In genomic region chr6:158185729-158186456, GRCh38 we compare ENCODE assay signal across 18 cellular contexts. TPM values are rescaled to one million over a fixed set of nuclear protein-coding genes. Genes with fewer than 3 reads are reported as not detected.
DNase-seq lines count a peak whose midpoint lies in the region; ATAC-seq and TF ChIP-seq lines count a peak whose summit lies in the region.
"Had no signal": no experiment of that assay in that cellular context is flagged by ENCODE, and none has a peak within 500 bp of the region (broad histone marks: within the 10 kb centered on the region; RNA-seq: fewer than 3 reads in every experiment).

No MANE protein-coding gene starts in this region.

- DNase-seq in AG04449 (ENCODE audit: low read depth, low spot score) (peak; percentile 75), H4 (ENCODE audit: low spot score) (peak; percentile 34), foreskin fibroblast (peak; percentile 18 to 59), KBM-7 (no peak)
- no peak for DNase-seq in activated naive CD8-positive, alpha-beta T cell treated with anti-CD3 and anti-CD28 coated beads, Interleukin-2, amount 50 U/mL, for 24 hours
- no peak for DNase-seq in effector memory CD8-positive, alpha-beta T cell
- DNase-seq: C1 segment of cervical spinal cord; dermis blood vessel endothelial cell; kidney; NCI-H1092 treated with DMSO at 0.1 percent for 48 hours; NCI-H345; Peyer's patch; stimulated activated CD4-positive, alpha-beta T cell treated with anti-CD3 and anti-CD28 coated beads, Interleukin-2, amount 100 ng/mL, for 48 hours had no signal

- ATAC-seq in activated naive CD8-positive, alpha-beta T cell treated with anti-CD3 and anti-CD28 coated beads, Interleukin-2, amount 50 U/mL, for 24 hours, result peak; percentile 89
- ATAC-seq in GM21619 (IDR thresholded peaks at IDR 0.05; ENCODE audit: unreplicated experiment) (no peak), GM21825 (IDR thresholded peaks at IDR 0.05; ENCODE audit: unreplicated experiment) (no peak)
- ATAC-seq in effector memory CD8-positive, alpha-beta T cell (replicated peaks), result no peak

- H3K27me3 Mint-ChIP-seq in activated naive CD8-positive, alpha-beta T cell treated with anti-CD3 and anti-CD28 coated beads, Interleukin-2, amount 50 U/mL, for 24 hours, result no peaks in the 10 kb centered on the region
- no peaks in the 10 kb centered on the region for H3K27me3 Mint-ChIP-seq in effector memory CD8-positive, alpha-beta T cell
- H3K27me3 Mint-ChIP-seq: activated naive CD4-positive, alpha-beta T cell treated with anti-CD3 and anti-CD28 coated beads, Interleukin-2, amount 50 U/mL, for 24 hours had no signal

- no peak overlapping the region for H3K4me3 Mint-ChIP-seq in activated naive CD8-positive, alpha-beta T cell treated with anti-CD3 and anti-CD28 coated beads, Interleukin-2, amount 50 U/mL, for 24 hours
- no peak overlapping the region for H3K4me3 Mint-ChIP-seq in effector memory CD8-positive, alpha-beta T cell
- H3K4me3 Mint-ChIP-seq: activated naive CD4-positive, alpha-beta T cell treated with anti-CD3 and anti-CD28 coated beads, Interleukin-2, amount 50 U/mL, for 24 hours; T-helper 2 cell treated with Interferon-gamma antibody and Interleukin-4, amounts not matched to agents 5 μg/mL and 100 μg/mL, for 36 hours had no signal

- H3K4me3 ChIP-seq in AG04449 (ENCODE audit: low read depth, low read length) (no peak overlapping the region), foreskin fibroblast (ENCODE audit: low read depth in 1 of 2, low read length in 2 of 2) (no peak overlapping the region)
- H3K4me3 ChIP-seq: HAP-1, Peyer's patch had no signal

- in situ Hi-C loops in KBM-7 (cut with MboI; ENCODE audit: low pct_unique_long_range_greater_than_20kb, low sequenced_read_pairs), result no loop called here

- POLR2A ChIA-PET in AG04449 (lab: Yijun Ruan, JAX), result no interaction called here

- CTCF ChIA-PET in AG04449 (lab: Yijun Ruan, JAX), result interaction anchor here (0.8 to 1.4 kb wide), 3 partner anchors 29 to 505 kb away, joined by 3 to 4 read pairs (median 3); no protein-coding TSS in a partner anchor

- peaks cover 39% of the 10 kb centered on the region for H3K4me1 Mint-ChIP-seq in activated naive CD8-positive, alpha-beta T cell treated with anti-CD3 and anti-CD28 coated beads, Interleukin-2, amount 50 U/mL, for 24 hours
- H3K4me1 Mint-ChIP-seq in effector memory CD8-positive, alpha-beta T cell (ENCODE audit: low read depth in 2 of 2), result peaks cover 10 to 18% of the 10 kb centered on the region in 2 donors

- H3K9me3 Mint-ChIP-seq in activated naive CD8-positive, alpha-beta T cell treated with anti-CD3 and anti-CD28 coated beads, Interleukin-2, amount 50 U/mL, for 24 hours, result peaks cover 4% of the 10 kb centered on the region
- no peaks in the 10 kb centered on the region for H3K9me3 Mint-ChIP-seq in effector memory CD8-positive, alpha-beta T cell
- H3K9me3 Mint-ChIP-seq: activated naive CD4-positive, alpha-beta T cell treated with anti-CD3 and anti-CD28 coated beads, Interleukin-2, amount 50 U/mL, for 24 hours had no signal

- H3K36me3 Mint-ChIP-seq in activated naive CD8-positive, alpha-beta T cell treated with anti-CD3 and anti-CD28 coated beads, Interleukin-2, amount 50 U/mL, for 24 hours (ENCODE audit: low read depth), result peaks cover 53% of the 10 kb centered on the region
- peaks cover 14% of the 10 kb centered on the region for H3K36me3 Mint-ChIP-seq in effector memory CD8-positive, alpha-beta T cell (ENCODE audit: insufficient read depth)

- no peak for TF ChIP-seq CTCF in AG04449 (IDR thresholded peaks at IDR 0.05; ENCODE audit: insufficient read depth, low read length, missing control alignments)
- TF ChIP-seq CTCF in foreskin fibroblast (IDR thresholded peaks at IDR 0.05; ENCODE audit: low read depth, low read length), result no peak

- no peak overlapping the region for H3K27ac Mint-ChIP-seq in activated naive CD8-positive, alpha-beta T cell treated with anti-CD3 and anti-CD28 coated beads, Interleukin-2, amount 50 U/mL, for 24 hours
- H3K27ac Mint-ChIP-seq in effector memory CD8-positive, alpha-beta T cell, result no peak overlapping the region
- H3K27ac Mint-ChIP-seq: activated naive CD4-positive, alpha-beta T cell treated with anti-CD3 and anti-CD28 coated beads, Interleukin-2, amount 50 U/mL, for 24 hours; T-helper 2 cell treated with Interferon-gamma antibody and Interleukin-4, amounts not matched to agents 5 μg/mL and 100 μg/mL, for 36 hours had no signal

RNA-seq across cellular contexts. Expression of gene GTF2H5, which starts 17.7 kb away (rescaled TPM):
- total RNA-seq in H4 (2014; rRNA removed; shearing (Covaris generic)), result 5.7 and 7.8 TPM in 2 replicates

RNA-seq across cellular contexts. Expression of gene SERAC1, which starts 17.8 kb away (rescaled TPM):
- total RNA-seq in H4 (2014; rRNA removed; shearing (Covaris generic)), result 0.78 and 3.5 TPM in 2 replicates

Comparison
In these comparisons a context has a peak if more than half of its experiments do, and no peak if none do; other contexts are left out.
1. DNase-seq: peak in AG04449 (single experiment), H4 (single experiment) and foreskin fibroblast (2 of 2); none in activated naive CD8-positive, alpha-beta T cell treated with anti-CD3 and anti-CD28 coated beads, Interleukin-2, amount 50 U/mL, for 24 hours (single experiment), effector memory CD8-positive, alpha-beta T cell (0 of 3) and KBM-7 (single experiment).